Comparison of ENCODE assay signal across 8 cellular contexts in the genomic region with DNA sequence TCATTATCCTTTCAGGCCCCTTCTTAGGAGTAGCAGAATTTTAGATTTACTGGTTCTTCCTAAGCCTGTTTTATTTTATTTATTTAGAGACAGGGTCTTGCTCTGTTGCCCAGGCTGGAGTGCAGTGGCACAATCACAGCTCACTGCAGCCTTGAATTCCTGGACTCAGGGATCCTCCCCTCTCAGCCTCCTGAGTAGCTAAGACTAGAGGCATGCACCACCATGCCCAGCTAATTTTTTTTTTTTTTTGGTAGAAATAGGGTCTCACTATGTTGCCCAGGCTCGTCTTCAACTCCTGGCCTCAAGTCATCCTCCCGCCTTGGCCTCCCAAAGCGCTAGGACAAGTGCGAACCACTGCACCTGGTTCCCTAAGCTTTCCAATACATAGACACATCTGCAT. TPM values are rescaled to one million over a fixed set of nuclear protein-coding genes. Genes with fewer than 3 reads are reported as not detected.
DNase-seq lines count a peak whose midpoint lies in the region; ATAC-seq, FAIRE-seq and TF ChIP-seq lines count a peak whose summit lies in the region.
"Not testable (repeated sequence)": the region's sequence is repeated elsewhere in the genome, so short reads cannot be mapped to it uniquely, and the experiment has no call there.
"Had no signal": no experiment of that assay in that cellular context is flagged by ENCODE, and none has a peak within 500 bp of the region (broad histone marks: within the 10 kb centered on the region; RNA-seq: fewer than 3 reads in every experiment).

No MANE protein-coding gene starts in this region.

- not testable (repeated sequence) for H2AFZ ChIP-seq in K562 (ENCODE audit: low read depth, low read length); osteoblast (ENCODE audit: low read length)

- H3K9ac ChIP-seq in K562 (ENCODE audit: insufficient read depth in 1 of 2, low read depth in 2 of 2, low read length in 2 of 2), result not testable (repeated sequence)

- not testable (repeated sequence) for H3K4me1 ChIP-seq in K562 (replicated peaks in 1 of 2; ENCODE audit: control insufficient read depth in 2 of 2, insufficient read depth in 2 of 2, low read length in 2 of 2); osteoblast (ENCODE audit: insufficient read depth, low read length)
- peaks cover 23 to 95% (median 45%) of the 10 kb centered on the region in 3 donors for H3K4me1 ChIP-seq in esophagus squamous epithelium

- POLR2A ChIA-PET in RWPE1 (lab: Yijun Ruan, JAX; ENCODE audit: low non-redundant PET), result not testable (repeated sequence)
- POLR2A ChIA-PET in K562 (lab: Yijun Ruan, JAX), result interaction anchor here (0.7 to 0.8 kb wide), 2 partner anchors 39 to 40 kb away, joined by 3 read pairs; no protein-coding TSS in a partner anchor

- not testable (repeated sequence) for ATAC-seq in K562

- H4K20me1 ChIP-seq in K562 (replicated peaks; ENCODE audit: control insufficient read depth, insufficient read depth, low read length), result peaks cover 15% of the 10 kb centered on the region
- H4K20me1 ChIP-seq in osteoblast (ENCODE audit: insufficient read depth, low read length), result not testable (repeated sequence)

- TF ChIP-seq CTCF in RWPE1 (conservative IDR thresholded peaks at IDR 0.05; ENCODE audit: low read depth); K562 (IDR thresholded peaks at IDR 0.05 in 2 of 3, conservative IDR thresholded peaks at IDR 0.05 in 1 of 3; ENCODE audit: insufficient read depth in 2 of 3, low read depth in 1 of 3, low read length in 3 of 3); esophagus squamous epithelium (IDR thresholded peaks at IDR 0.05); osteoblast (IDR thresholded peaks at IDR 0.05; ENCODE audit: extremely low read depth, low read depth, low read length): not testable (repeated sequence)

- FAIRE-seq in K562 (lab: Jason Lieb, UNC), result not testable (repeated sequence)

- H3K36me3 ChIP-seq in K562 (ENCODE audit: control insufficient read depth, insufficient read depth, low read length); osteoblast (ENCODE audit: insufficient read depth, low read length): not testable (repeated sequence)
- H3K36me3 ChIP-seq in esophagus squamous epithelium, result peaks cover 0 to 67% (median 3%) of the 10 kb centered on the region in 3 donors

- H3K27me3 ChIP-seq in K562 (ENCODE audit: control insufficient read depth in 2 of 2, insufficient read depth in 2 of 2, low read length in 2 of 2) (peaks cover 49 to 66% of the 10 kb centered on the region in 2 experiments), osteoblast (ENCODE audit: insufficient read depth, low read length) (peaks cover 31% of the 10 kb centered on the region)
- not testable (repeated sequence) for H3K27me3 ChIP-seq in esophagus squamous epithelium

- not testable (repeated sequence) for H3K9me1 ChIP-seq in K562 (ENCODE audit: control insufficient read depth, insufficient read depth, low read length)

- not testable (repeated sequence) for H3K79me2 ChIP-seq in K562 (ENCODE audit: control insufficient read depth, insufficient read depth, low read length); osteoblast (ENCODE audit: insufficient read depth, low read length)

- CTCF ChIA-PET in RWPE1 (lab: Yijun Ruan, JAX); K562 (lab: Yijun Ruan, JAX; ENCODE audit: low intra/inter-chr PET ratio): not testable (repeated sequence)

- 0% methylated on average over 4 of the region's 4 CpGs for WGBS in K562 (ENCODE audit: insufficient coverage, low coverage, missing lambda C conversion rate)
- WGBS in esophagus squamous epithelium, 2 donors, result 83 to 91% methylated on average over 4 of the region's 4 CpGs

- not testable (repeated sequence) for H3K9me3 ChIP-seq in K562 (replicated peaks; ENCODE audit: control insufficient read depth, insufficient read depth, low read depth, low read length); esophagus squamous epithelium; osteoblast (ENCODE audit: low read depth, low read length)

- in situ Hi-C loops in K562 (cut with MboI), result not testable (repeated sequence)

- not testable (repeated sequence) for DNase-seq in RWPE1 (ENCODE audit: low spot score); K562 (ENCODE audit: extremely low read depth in 1 of 4, low spot score in 3 of 4); esophagus squamous epithelium (lab: John Stamatoyannopoulos, UW)
- DNase-seq in osteoblast (ENCODE audit: insufficient read length, low spot score, missing footprints), result peak; percentile 1

- intact Hi-C loops in K562 (cut with micrococcal nuclease), result loop anchor here (10.0 kb wide), 1 partner anchor 45 kb away; no protein-coding TSS in a partner anchor
- intact Hi-C loops in esophagus squamous epithelium (cut with DNase I), result not testable (repeated sequence)

- H3K4me2 ChIP-seq in K562 (ENCODE audit: insufficient read depth, low read length); osteoblast (ENCODE audit: insufficient read depth, low read length): not testable (repeated sequence)

- not testable (repeated sequence) for TF ChIP-seq RAD21 in K562 (CRISPR knock-in tag; conservative IDR thresholded peaks at IDR 0.05 in 1 of 2, IDR thresholded peaks at IDR 0.05 in 1 of 2)

- not testable (repeated sequence) for H3K4me3 ChIP-seq in K562; osteoblast (ENCODE audit: insufficient read depth, low read length)
- peak overlapping the region in 1 of 4 donors; percentile 86 for H3K4me3 ChIP-seq in esophagus squamous epithelium

- BruUV-seq in K562 (replicated peaks; lab: Mats Ljungman, UMichigan), result not testable (repeated sequence)

- H3K27ac ChIP-seq in RWPE1, result peak overlapping the region; percentile 100
- not testable (repeated sequence) for H3K27ac ChIP-seq in K562 (ENCODE audit: extremely low read depth, low read depth, low read length); osteoblast (ENCODE audit: low read depth, low read length)
- H3K27ac ChIP-seq in esophagus squamous epithelium, result peak overlapping the region in 3 of 4 donors; percentile 83 to 97 (median 97)

- TF ChIP-seq POLR2A in K562 (conservative IDR thresholded peaks at IDR 0.05); esophagus squamous epithelium (IDR thresholded peaks at IDR 0.05): not testable (repeated sequence)

- not testable (repeated sequence) for TF ChIP-seq EP300 in K562 (IDR thresholded peaks at IDR 0.05; ENCODE audit: low read length)

TF ChIP-seq in K562, 482 proteins besides CTCF, POLR2A, EP300 and RAD21:
- peak; percentile 76 for TF ChIP-seq ZNF121 (CRISPR knock-in tag; conservative IDR thresholded peaks at IDR 0.05)

RNA-seq across cellular contexts. Expression of gene PPL, which starts 7.3 kb away (rescaled TPM):
- total RNA-seq in K562 (2011; cell fraction: chromatin; rRNA removed; ENCODE audit: low replicate concordance), result 0.07 and 0.19 TPM in 2 replicates
- 0.17 and 0.53 TPM in 2 replicates for total RNA-seq in K562 (2011; cell fraction: nucleolus; rRNA removed)
- 0.44 TPM in 1 of 2 replicates, not detected in the other for total RNA-seq in K562 (2011; cell fraction: nucleoplasm; rRNA removed)
- total RNA-seq in K562 (2014; rRNA removed), result 0.09 and 0.16 TPM in 2 replicates
- 0.03 TPM in 1 of 2 replicates, not detected in the other for total RNA-seq in K562 (2014; rRNA removed; fragmentation: Illumina TruSeq; extraction: Trizol)
- total RNA-seq in K562 (2015; rRNA removed; fragmentation: Illumina TruSeq; extraction: Trizol), result 0.04 TPM in 1 of 2 replicates, not detected in the other
- 0.07 and 0.13 TPM in 2 replicates for total RNA-seq in K562 (2021)
- polyA plus RNA-seq in K562 (2011; rRNA removed), result 0.05 and 0.07 TPM in 2 replicates
- 0.04 TPM in 2 replicates for polyA plus RNA-seq in K562 (2011; cell fraction: cytosol; rRNA removed)
- 0.11 and 0.33 TPM in 2 replicates for polyA plus RNA-seq in K562 (2011; cell fraction: nucleus; rRNA removed)
- polyA plus RNA-seq in K562 (2012), result 0.13 and 0.22 TPM in 2 replicates
- 0.03 and 0.10 TPM in 2 replicates for polyA plus RNA-seq in K562 (2014; fragmentation: Illumina TruSeq; extraction: Trizol)
- under 1 TPM in 1 of 2 experiments, not detected in 1; 0.15 TPM for polyA plus RNA-seq in K562 (2014; fragmentation: Nextera tagmentation; extraction: Ambion mirVana)
- polyA plus RNA-seq in K562 (2014; rRNA removed), result 0.01 and 0.03 TPM in 2 replicates
- 0.11 and 0.39 TPM in 2 replicates for polyA minus RNA-seq in K562 (2011; rRNA and poly(A)+ RNA removed)
- polyA minus RNA-seq in K562 (2011; cell fraction: cytosol; rRNA and poly(A)+ RNA removed), result 0.19 and 0.27 TPM in 2 replicates
- 0.11 and 0.13 TPM in 2 replicates for polyA minus RNA-seq in K562 (2011; cell fraction: nucleus; rRNA and poly(A)+ RNA removed)
- total RNA-seq in esophagus squamous epithelium, result 1,000 to 10,000 TPM in 2 of 4 donors, 100 to 1,000 TPM in 2; 504 to 1,677 (median 860) TPM
- 24.2 and 27.1 TPM in 2 replicates for total RNA-seq in osteoblast
- total RNA-seq: CD4-positive, alpha-beta memory T cell; CD4-positive, CD25-positive, alpha-beta regulatory T cell; CD8-positive, alpha-beta memory T cell had no signal

RNA-seq across cellular contexts. Expression of gene SEC14L5, which starts 28.5 kb away (rescaled TPM):
- total RNA-seq in K562 (2011; cell fraction: chromatin; rRNA removed; ENCODE audit: low replicate concordance), result 0.44 TPM in 1 of 2 replicates, not detected in the other
- not detected in 2 replicates for total RNA-seq in K562 (2011; cell fraction: nucleolus; rRNA removed)
- 0.22 TPM in 1 of 2 replicates, not detected in the other for total RNA-seq in K562 (2011; cell fraction: nucleoplasm; rRNA removed)
- not detected in 2 replicates for total RNA-seq in K562 (2014; rRNA removed)
- total RNA-seq in K562 (2014; rRNA removed; fragmentation: Illumina TruSeq; extraction: Trizol), result not detected in 2 replicates
- total RNA-seq in K562 (2015; rRNA removed; fragmentation: Illumina TruSeq; extraction: Trizol), result not detected in 2 replicates
- total RNA-seq in K562 (2021), result 0.22 TPM in 1 of 2 replicates, not detected in the other
- not detected in 2 replicates for polyA plus RNA-seq in K562 (2011; rRNA removed)
- 0.01 and 0.15 TPM in 2 replicates for polyA plus RNA-seq in K562 (2011; cell fraction: cytosol; rRNA removed)
- polyA plus RNA-seq in K562 (2011; cell fraction: nucleus; rRNA removed), result 0.01 TPM in 2 replicates
- not detected in 2 replicates for polyA plus RNA-seq in K562 (2012)
- polyA plus RNA-seq in K562 (2014; fragmentation: Illumina TruSeq; extraction: Trizol), result not detected in 2 replicates
- not detected for polyA plus RNA-seq in K562 (2014; fragmentation: Nextera tagmentation; extraction: Ambion mirVana)
- 0.11 TPM in 1 of 2 replicates, not detected in the other for polyA plus RNA-seq in K562 (2014; rRNA removed)
- polyA minus RNA-seq in K562 (2011; rRNA and poly(A)+ RNA removed), result not detected in 2 replicates
- not detected in 2 replicates for polyA minus RNA-seq in K562 (2011; cell fraction: cytosol; rRNA and poly(A)+ RNA removed)
- not detected in 2 replicates for polyA minus RNA-seq in K562 (2011; cell fraction: nucleus; rRNA and poly(A)+ RNA removed)
- 1 to 10 TPM in 1 of 4 donors, under 1 TPM in 3; 0.22 to 5.6 (median 0.49) TPM for total RNA-seq in esophagus squamous epithelium
- total RNA-seq in osteoblast, result under 0.01 and 0.29 TPM in 2 replicates
- total RNA-seq: CD4-positive, alpha-beta memory T cell; CD8-positive, alpha-beta memory T cell; GM12878 had no signal
- polyA plus RNA-seq: CD4-positive, alpha-beta memory T cell; CD4-positive, CD25-positive, alpha-beta regulatory T cell; CD8-positive, alpha-beta memory T cell had no signal

Comparison
In these comparisons a context has a peak if more than half of its experiments do, and no peak if none do; other contexts are left out.
1. RNA of gene PPL, which starts 7.3 kb away (total RNA-seq): 504 to 1,677 TPM in esophagus squamous epithelium and 24.2 to 27.1 TPM in osteoblast; 0.03 to 0.53 TPM in K562; every median in the first group is over 10 times any median in the second.